9 cellular contexts compared by ENCODE assay signal in genomic region chr10:61286695-61287094, GRCh38.
DNase-seq lines count a peak whose midpoint lies in the region; ATAC-seq, FAIRE-seq and TF ChIP-seq lines count a peak whose summit lies in the region.
"Had no signal": no experiment of that assay in that cellular context is flagged by ENCODE, and none has a peak within 500 bp of the region (broad histone marks: within the 10 kb centered on the region; RNA-seq: fewer than 3 reads in every experiment).

No MANE protein-coding gene starts in this region.

- H3K36me3 ChIP-seq in spleen = no peaks in the 10 kb centered on the region

- TF ChIP-seq CTCF in spleen (IDR thresholded peaks at IDR 0.05 in 8 of 11, conservative IDR thresholded peaks at IDR 0.05 in 3 of 11) = no peak

- H3K27me3 ChIP-seq in spleen (replicated peaks in 1 of 7) = no peaks in the 10 kb centered on the region

- no peak for TF ChIP-seq POLR2A in spleen (IDR thresholded peaks at IDR 0.05)

- WGBS in spleen, 5 donors = 30 to 37% (median 32%) methylated on average over 3 of the region's 3 CpGs

- CTCF ChIA-PET in activated CD4-positive, alpha-beta memory T cell treated with anti-CD3 and anti-CD28 coated beads, Interleukin-2, amount 10 ng/mL, durations not matched to agents 7 days and 5 days (lab: Charles Lee) = interaction anchor here (1.7 kb wide), 1 partner anchor 146 kb away, joined by 5 read pairs; no protein-coding TSS in a partner anchor
- CTCF ChIA-PET in activated CD4-positive, alpha-beta memory T cell treated with anti-CD3 and anti-CD28 coated beads for 36 hours (lab: Charles Lee) = interaction anchor here (1.4 kb wide), 1 partner anchor 146 kb away, joined by 4 read pairs; no protein-coding TSS in a partner anchor

- peak overlapping the region in 6 of 8 donors; percentile 4 to 61 (median 40) for H3K27ac ChIP-seq in spleen
- H3K27ac ChIP-seq: epithelial cell of prostate had no signal

- DNase-seq in activated CD4-positive, alpha-beta memory T cell treated with anti-CD3 and anti-CD28 coated beads, Interleukin-2, amount 10 ng/mL, durations not matched to agents 7 days and 5 days = peak; percentile 39
- no peak for DNase-seq in activated CD4-positive, alpha-beta memory T cell treated with anti-CD3 and anti-CD28 coated beads for 36 hours
- DNase-seq in Kasumi-1 (lab: John Stamatoyannopoulos, UW) (peak; percentile 88 to 91), spleen (no peak), SW 1271 (lab: John Stamatoyannopoulos, UW) (no peak), anterior cingulate cortex (lab: John Stamatoyannopoulos, UW) (no peak), urothelium cell line (ENCODE audit: low spot score) (no peak)

- peaks cover 27% of the 10 kb centered on the region for H3K36me3 Mint-ChIP-seq in activated CD4-positive, alpha-beta memory T cell treated with anti-CD3 and anti-CD28 coated beads, Interleukin-2, amount 10 ng/mL, durations not matched to agents 7 days and 5 days (ENCODE audit: low read depth)
- H3K36me3 Mint-ChIP-seq in activated CD4-positive, alpha-beta memory T cell treated with anti-CD3 and anti-CD28 coated beads for 36 hours = no peaks in the 10 kb centered on the region

- H3K27me3 Mint-ChIP-seq in activated CD4-positive, alpha-beta memory T cell treated with anti-CD3 and anti-CD28 coated beads, Interleukin-2, amount 10 ng/mL, durations not matched to agents 7 days and 5 days = peaks cover 11% of the 10 kb centered on the region
- H3K27me3 Mint-ChIP-seq in activated CD4-positive, alpha-beta memory T cell treated with anti-CD3 and anti-CD28 coated beads for 36 hours = no peaks in the 10 kb centered on the region

- peak; percentile 100 for ATAC-seq in HG02610 (IDR thresholded peaks at IDR 0.05; ENCODE audit: unreplicated experiment)

- POLR2A ChIA-PET in activated CD4-positive, alpha-beta memory T cell treated with anti-CD3 and anti-CD28 coated beads, Interleukin-2, amount 10 ng/mL, durations not matched to agents 7 days and 5 days (lab: Charles Lee) = no interaction called here
- POLR2A ChIA-PET in activated CD4-positive, alpha-beta memory T cell treated with anti-CD3 and anti-CD28 coated beads for 36 hours (lab: Charles Lee) = no interaction called here

- no peak for FAIRE-seq in urothelium cell line (lab: Jason Lieb, UNC)

- peak overlapping the region; percentile 31 for H3K4me3 Mint-ChIP-seq in activated CD4-positive, alpha-beta memory T cell treated with anti-CD3 and anti-CD28 coated beads, Interleukin-2, amount 10 ng/mL, durations not matched to agents 7 days and 5 days
- H3K4me3 Mint-ChIP-seq in activated CD4-positive, alpha-beta memory T cell treated with anti-CD3 and anti-CD28 coated beads for 36 hours = no peak overlapping the region

- peaks cover 0 to 5% (median 0%) of the 10 kb centered on the region in 8 donors for H3K9me3 ChIP-seq in spleen

- peaks cover 17% of the 10 kb centered on the region for H3K9me3 Mint-ChIP-seq in activated CD4-positive, alpha-beta memory T cell treated with anti-CD3 and anti-CD28 coated beads, Interleukin-2, amount 10 ng/mL, durations not matched to agents 7 days and 5 days
- H3K9me3 Mint-ChIP-seq in activated CD4-positive, alpha-beta memory T cell treated with anti-CD3 and anti-CD28 coated beads for 36 hours = peaks cover 4% of the 10 kb centered on the region

- H3K4me3 ChIP-seq in spleen = no peak overlapping the region

- H3K27ac Mint-ChIP-seq in activated CD4-positive, alpha-beta memory T cell treated with anti-CD3 and anti-CD28 coated beads, Interleukin-2, amount 10 ng/mL, durations not matched to agents 7 days and 5 days = peak overlapping the region; percentile 72
- H3K27ac Mint-ChIP-seq in activated CD4-positive, alpha-beta memory T cell treated with anti-CD3 and anti-CD28 coated beads for 36 hours = no peak overlapping the region

- peaks cover 47% of the 10 kb centered on the region for H3K4me1 Mint-ChIP-seq in activated CD4-positive, alpha-beta memory T cell treated with anti-CD3 and anti-CD28 coated beads, Interleukin-2, amount 10 ng/mL, durations not matched to agents 7 days and 5 days
- peaks cover 18% of the 10 kb centered on the region for H3K4me1 Mint-ChIP-seq in activated CD4-positive, alpha-beta memory T cell treated with anti-CD3 and anti-CD28 coated beads for 36 hours (ENCODE audit: low read depth)

- intact Hi-C loops in activated CD4-positive, alpha-beta memory T cell treated with anti-CD3 and anti-CD28 coated beads for 36 hours (cut with micrococcal nuclease) = loop anchor here (1.0 to 10.0 kb wide), 3 partner anchors 322 to 958 kb away; no protein-coding TSS in a partner anchor
- intact Hi-C loops in spleen (cut with DNase I; ENCODE audit: low total_unique reads) = loop anchor here (5.0 kb wide), 1 partner anchor 469 kb away; no protein-coding TSS in a partner anchor

- H3K4me1 ChIP-seq in spleen = peaks cover 2 to 43% (median 24%) of the 10 kb centered on the region in 6 donors

Comparison
In these comparisons a context has a peak if more than half of its experiments do, and no peak if none do; other contexts are left out.
1. DNase-seq: peak in activated CD4-positive, alpha-beta memory T cell treated with anti-CD3 and anti-CD28 coated beads, Interleukin-2, amount 10 ng/mL, durations not matched to agents 7 days and 5 days (single experiment) and Kasumi-1 (2 of 2); none in activated CD4-positive, alpha-beta memory T cell treated with anti-CD3 and anti-CD28 coated beads for 36 hours (single experiment), spleen (single experiment), SW 1271 (0 of 2), anterior cingulate cortex (0 of 58) and urothelium cell line (single experiment).